In the genomic region with DNA sequence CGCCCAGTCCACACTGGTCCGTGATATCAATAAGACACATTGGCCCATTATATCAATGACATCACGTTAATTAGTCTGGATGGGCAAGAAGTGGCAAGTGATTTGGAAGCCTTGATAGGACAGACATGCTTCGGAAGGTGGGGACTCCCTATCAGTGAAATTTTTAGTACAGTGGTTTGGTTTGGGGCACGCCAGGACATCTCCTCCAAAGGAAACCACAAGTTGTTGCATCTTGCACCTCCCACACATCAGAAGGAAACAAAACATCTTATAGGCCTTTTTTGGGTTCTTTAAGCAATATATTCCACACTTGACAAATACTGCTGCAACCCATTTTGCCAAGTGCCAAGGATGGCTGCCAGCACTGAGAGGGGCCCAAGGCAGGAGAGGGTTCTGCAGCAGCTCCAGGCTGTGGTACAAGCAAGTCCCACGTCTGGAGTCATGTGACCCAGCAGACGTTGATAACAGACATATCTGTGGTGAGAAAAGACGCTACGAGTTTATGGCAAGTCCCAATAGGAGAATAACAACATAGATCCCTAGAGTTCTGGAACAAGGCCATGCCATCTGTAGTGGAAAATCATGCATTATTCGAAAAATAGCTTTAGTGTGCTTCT, we compare ENCODE assay signal across 13 cellular contexts.
DNase-seq lines count a peak whose midpoint lies in the region; ATAC-seq and TF ChIP-seq lines count a peak whose summit lies in the region.
"Had no signal": no experiment of that assay in that cellular context is flagged by ENCODE, and none has a peak within 500 bp of the region (broad histone marks: within the 10 kb centered on the region; RNA-seq: fewer than 3 reads in every experiment).

No MANE protein-coding gene starts in this region.

- H3K18ac ChIP-seq in mesendoderm (ENCODE audit: low read length) (no peak overlapping the region), H9 (ENCODE audit: insufficient read length, low read depth, low read length) (no peak overlapping the region)

- H3K56ac ChIP-seq in mesendoderm (ENCODE audit: low read length) (no peak overlapping the region), H9 (ENCODE audit: insufficient read length, low read depth, low read length) (no peak overlapping the region)

- H2AK5ac ChIP-seq in mesendoderm (ENCODE audit: low read length) = no peak overlapping the region
- H2AK5ac ChIP-seq in H9 (ENCODE audit: insufficient read length, low read length) = no peak overlapping the region

- H2BK5ac ChIP-seq in mesendoderm (ENCODE audit: low read length) (no peak overlapping the region), H9 (ENCODE audit: insufficient read length, low read length) (no peak overlapping the region)

- CTCF ChIA-PET in activated CD4-positive, alpha-beta T cell treated with anti-CD3 and anti-CD28 coated beads for 36 hours (lab: Charles Lee) = interaction anchor here (0.8 to 1.4 kb wide), 2 partner anchors 8 to 346 kb away, joined by 3 to 4 read pairs; no protein-coding TSS in a partner anchor

- no peaks in the 10 kb centered on the region for H3K9me3 Mint-ChIP-seq in activated CD4-positive, alpha-beta T cell treated with anti-CD3 and anti-CD28 coated beads for 36 hours (ENCODE audit: low read depth)
- H3K9me3 Mint-ChIP-seq in activated naive CD8-positive, alpha-beta T cell (ENCODE audit: low read depth) = no peaks in the 10 kb centered on the region
- H3K9me3 Mint-ChIP-seq in neural progenitor cell (peaks cover 5% of the 10 kb centered on the region), H9 (no peaks in the 10 kb centered on the region)

- no peak overlapping the region for H2BK12ac ChIP-seq in H9 (ENCODE audit: insufficient read length, low read depth, low read length)

- H3K36me3 ChIP-seq in neural progenitor cell (no peaks in the 10 kb centered on the region), mesendoderm (ENCODE audit: control insufficient read depth, insufficient read depth, low read length) (no peaks in the 10 kb centered on the region)
- H3K36me3 ChIP-seq: lower lobe of right lung, upper lobe of right lung had no signal

- H3K14ac ChIP-seq in H9 (ENCODE audit: insufficient read depth, low read length) = no peak overlapping the region

- H3K9me3 ChIP-seq in neural progenitor cell (ENCODE audit: low read depth) (no peaks in the 10 kb centered on the region), H9 (ENCODE audit: control insufficient read depth, low read depth, low read length) (no peaks in the 10 kb centered on the region)
- H3K9me3 ChIP-seq: lower lobe of right lung, upper lobe of right lung had no signal

- peaks cover 2% of the 10 kb centered on the region for H3K36me3 Mint-ChIP-seq in activated CD4-positive, alpha-beta T cell treated with anti-CD3 and anti-CD28 coated beads for 36 hours (ENCODE audit: low read depth)
- H3K36me3 Mint-ChIP-seq in activated naive CD8-positive, alpha-beta T cell = peaks cover 3% of the 10 kb centered on the region
- H3K36me3 Mint-ChIP-seq in neural progenitor cell (peaks cover 2% of the 10 kb centered on the region), H9 (ENCODE audit: insufficient read depth in 1 of 3, low read depth in 3 of 3) (no peaks in the 10 kb centered on the region)

- H4K91ac ChIP-seq in H9 (ENCODE audit: insufficient read length, low read depth, low read length) = no peak overlapping the region

- H3K27me3 ChIP-seq in neural progenitor cell = no peaks in the 10 kb centered on the region
- H3K27me3 ChIP-seq in mesendoderm (ENCODE audit: insufficient read depth, low read length, poor library complexity) = no peaks in the 10 kb centered on the region
- no peaks in the 10 kb centered on the region for H3K27me3 ChIP-seq in H9 (ENCODE audit: insufficient read depth, low read length)

- DNase-seq in activated CD4-positive, alpha-beta T cell treated with anti-CD3 and anti-CD28 coated beads for 36 hours = peak; percentile 32
- no peak for DNase-seq in activated CD4-positive, alpha-beta T cell treated with anti-CD3 and anti-CD28 coated beads, Interleukin-2, amount 50 U/mL, for 1 hour
- peak; percentile 78 for DNase-seq in NB4 (ENCODE audit: low read depth)
- no peak for DNase-seq in neural progenitor cell (ENCODE audit: low spot score)
- DNase-seq in NCI-H146 (lab: John Stamatoyannopoulos, UW) = no peak
- no peak for DNase-seq in mesendoderm
- no peak for DNase-seq in H9
- DNase-seq: lower lobe of right lung; NCI-H510A; stimulated activated CD4-positive, alpha-beta T cell treated with anti-CD3 and anti-CD28 coated beads, Interleukin-12 subunit alpha, Interleukin-12 subunit beta, amount 100 ng/mL, for 4 hours; upper lobe of right lung had no signal

- POLR2A ChIA-PET in activated CD4-positive, alpha-beta T cell treated with anti-CD3 and anti-CD28 coated beads for 36 hours (lab: Charles Lee) = no interaction called here

- H3K4me1 ChIP-seq in neural progenitor cell = no peaks in the 10 kb centered on the region
- H3K4me1 ChIP-seq in mesendoderm (ENCODE audit: control insufficient read depth, low read depth, low read length) = peaks cover 4% of the 10 kb centered on the region
- no peaks in the 10 kb centered on the region; the same call in 1 of the 2 replicates for H3K4me1 ChIP-seq in H9 (ENCODE audit: insufficient read depth, low read length)
- H3K4me1 ChIP-seq: lower lobe of right lung, upper lobe of right lung had no signal

- H2BK120ac ChIP-seq in mesendoderm (ENCODE audit: low read depth, low read length) = no peak overlapping the region
- H2BK120ac ChIP-seq in H9 (ENCODE audit: low read depth, low read length, poor library complexity, severe bottlenecking) = no peak overlapping the region

- H3K27ac Mint-ChIP-seq in activated CD4-positive, alpha-beta T cell treated with anti-CD3 and anti-CD28 coated beads for 36 hours = peak overlapping the region; percentile 8
- H3K27ac Mint-ChIP-seq in activated naive CD8-positive, alpha-beta T cell = peak overlapping the region; percentile 83
- peak overlapping the region; percentile 8 for H3K27ac Mint-ChIP-seq in neural progenitor cell
- H3K27ac Mint-ChIP-seq in H9 = no peak overlapping the region

- H3K4me3 ChIP-seq in NB4 (ENCODE audit: low read depth, low read length) = no peak overlapping the region
- H3K4me3 ChIP-seq in neural progenitor cell = no peak overlapping the region
- H3K4me3 ChIP-seq in mesendoderm (ENCODE audit: low read length) = no peak overlapping the region
- H3K4me3 ChIP-seq: lower lobe of right lung, upper lobe of right lung had no signal

- H4K20me1 ChIP-seq in neural progenitor cell (ENCODE audit: low read depth) (no peaks in the 10 kb centered on the region), H9 (ENCODE audit: control insufficient read depth, insufficient read depth, insufficient read length) (no peaks in the 10 kb centered on the region)

- H2AFZ ChIP-seq in neural progenitor cell (replicated peaks) (no peak overlapping the region), H9 (ENCODE audit: low read length) (no peak overlapping the region)

- H2BK15ac ChIP-seq in mesendoderm (replicated peaks; ENCODE audit: low read depth) = no peak overlapping the region
- no peak overlapping the region for H2BK15ac ChIP-seq in H9 (ENCODE audit: low read depth, low read length)

- H3F3A ChIP-seq in neural progenitor cell (ENCODE audit: low read depth) = no peaks in the 10 kb centered on the region

- H3K4me3 Mint-ChIP-seq in activated CD4-positive, alpha-beta T cell treated with anti-CD3 and anti-CD28 coated beads for 36 hours = no peak overlapping the region
- H3K4me3 Mint-ChIP-seq in activated naive CD8-positive, alpha-beta T cell = peak overlapping the region; percentile 65
- H3K4me3 Mint-ChIP-seq in neural progenitor cell = no peak overlapping the region
- no peak overlapping the region for H3K4me3 Mint-ChIP-seq in H9

- H3K79me2 ChIP-seq in neural progenitor cell (ENCODE audit: low read depth) (no peaks in the 10 kb centered on the region), mesendoderm (ENCODE audit: control insufficient read depth, insufficient read depth, low read length) (no peaks in the 10 kb centered on the region), H9 (ENCODE audit: insufficient read depth, low read length) (no peaks in the 10 kb centered on the region)

- H3T11ph ChIP-seq in H9 (ENCODE audit: low read length) = no peak overlapping the region

- H3K4ac ChIP-seq in mesendoderm (ENCODE audit: low read depth, low read length) (no peak overlapping the region), H9 (ENCODE audit: low read depth, low read length) (no peak overlapping the region)

- no peaks in the 10 kb centered on the region for H3K23me2 ChIP-seq in H9 (ENCODE audit: insufficient read length, low read depth, low read length, poor library complexity, severe bottlenecking)

- H4K8ac ChIP-seq in mesendoderm (ENCODE audit: low read depth, low read length) = no peak overlapping the region
- H4K8ac ChIP-seq in H9 (replicated peaks; ENCODE audit: insufficient read length, low read depth, low read length) = no peak overlapping the region

- no peak overlapping the region for H4K5ac ChIP-seq in mesendoderm (ENCODE audit: low read length)
- H4K5ac ChIP-seq in H9 (ENCODE audit: insufficient read length, low read depth, low read length) = no peak overlapping the region

- H3K23ac ChIP-seq in mesendoderm (ENCODE audit: low read length) (no peak overlapping the region), H9 (ENCODE audit: insufficient read length, low read depth, low read length) (no peak overlapping the region)

- no peak overlapping the region for H2BK20ac ChIP-seq in H9 (ENCODE audit: low read depth, low read length, poor library complexity, severe bottlenecking)

- TF ChIP-seq POLR2A in NB4 (IDR thresholded peaks at IDR 0.05; ENCODE audit: extremely low read depth, insufficient read length) = no peak

- H3K4me2 ChIP-seq in neural progenitor cell = no peak overlapping the region
- H3K4me2 ChIP-seq in mesendoderm (ENCODE audit: low read length) = no peak overlapping the region
- no peak overlapping the region for H3K4me2 ChIP-seq in H9 (ENCODE audit: insufficient read depth, insufficient read length, low read length)

- peaks cover 27% of the 10 kb centered on the region for H3K4me1 Mint-ChIP-seq in activated CD4-positive, alpha-beta T cell treated with anti-CD3 and anti-CD28 coated beads for 36 hours
- H3K4me1 Mint-ChIP-seq in activated naive CD8-positive, alpha-beta T cell (ENCODE audit: low read depth) = peaks cover 24% of the 10 kb centered on the region
- H3K4me1 Mint-ChIP-seq in neural progenitor cell = peaks cover 18% of the 10 kb centered on the region
- H3K4me1 Mint-ChIP-seq in H9 = peaks cover 21 to 30% of the 10 kb centered on the region in 2 experiments

- H3K27me3 Mint-ChIP-seq in activated CD4-positive, alpha-beta T cell treated with anti-CD3 and anti-CD28 coated beads for 36 hours = no peaks in the 10 kb centered on the region
- no peaks in the 10 kb centered on the region for H3K27me3 Mint-ChIP-seq in activated naive CD8-positive, alpha-beta T cell
- H3K27me3 Mint-ChIP-seq in neural progenitor cell (ENCODE audit: insufficient read depth, low read depth) = peaks cover 8% of the 10 kb centered on the region
- peaks cover 17% of the 10 kb centered on the region for H3K27me3 Mint-ChIP-seq in H9 (ENCODE audit: low read depth)

- H3K79me1 ChIP-seq in mesendoderm (ENCODE audit: low read length) (no peaks in the 10 kb centered on the region), H9 (ENCODE audit: insufficient read depth, low read depth, low read length, poor library complexity, severe bottlenecking) (no peaks in the 10 kb centered on the region)

- no CpG with 5 or more reads among the region's 10 CpGs for WGBS in mesendoderm (ENCODE audit: extremely low coverage, insufficient coverage, low lambda C conversion rate)
- WGBS in H9 (ENCODE audit: extremely low coverage, insufficient read length, low lambda C conversion rate) = no CpG with 5 or more reads among the region's 10 CpGs

- intact Hi-C loops in activated CD4-positive, alpha-beta T cell treated with anti-CD3 and anti-CD28 coated beads for 36 hours (cut with DNase I, micrococcal nuclease) = no loop called here

- ATAC-seq in activated CD4-positive, alpha-beta T cell treated with anti-CD3 and anti-CD28 coated beads for 36 hours = peak; percentile 50
- ATAC-seq: lower lobe of right lung, upper lobe of right lung had no signal

- no peak overlapping the region for H3K9ac ChIP-seq in neural progenitor cell
- H3K9ac ChIP-seq in mesendoderm (ENCODE audit: low read length) = no peak overlapping the region
- no peak overlapping the region for H3K9ac ChIP-seq in H9 (ENCODE audit: extremely low read depth, insufficient read length, low read length)

- H3K27ac ChIP-seq in neural progenitor cell (no peak overlapping the region), mesendoderm (ENCODE audit: low read depth, low read length) (no peak overlapping the region), H9 (ENCODE audit: insufficient read length, low read depth, low read length) (no peak overlapping the region)
- H3K27ac ChIP-seq: HL-60, lower lobe of right lung, upper lobe of right lung had no signal

- TF ChIP-seq CTCF in NB4 (IDR thresholded peaks at IDR 0.05; ENCODE audit: low read depth, low read length) (no peak), neural progenitor cell (IDR thresholded peaks at IDR 0.05) (no peak), H9 (conservative IDR thresholded peaks at IDR 0.05) (no peak)

Comparison
In these comparisons a context has a peak if more than half of its experiments do, and no peak if none do; other contexts are left out.
1. DNase-seq: peak in activated CD4-positive, alpha-beta T cell treated with anti-CD3 and anti-CD28 coated beads for 36 hours (single experiment) and NB4 (single experiment); none in activated CD4-positive, alpha-beta T cell treated with anti-CD3 and anti-CD28 coated beads, Interleukin-2, amount 50 U/mL, for 1 hour (single experiment), neural progenitor cell (single experiment), NCI-H146 (single experiment), mesendoderm (single experiment) and H9 (single experiment).
2. H3K27ac Mint-ChIP-seq: peak in activated CD4-positive, alpha-beta T cell treated with anti-CD3 and anti-CD28 coated beads for 36 hours (single experiment), activated naive CD8-positive, alpha-beta T cell (single experiment) and neural progenitor cell (single experiment); none in H9 (0 of 3).